In the genomic region with DNA sequence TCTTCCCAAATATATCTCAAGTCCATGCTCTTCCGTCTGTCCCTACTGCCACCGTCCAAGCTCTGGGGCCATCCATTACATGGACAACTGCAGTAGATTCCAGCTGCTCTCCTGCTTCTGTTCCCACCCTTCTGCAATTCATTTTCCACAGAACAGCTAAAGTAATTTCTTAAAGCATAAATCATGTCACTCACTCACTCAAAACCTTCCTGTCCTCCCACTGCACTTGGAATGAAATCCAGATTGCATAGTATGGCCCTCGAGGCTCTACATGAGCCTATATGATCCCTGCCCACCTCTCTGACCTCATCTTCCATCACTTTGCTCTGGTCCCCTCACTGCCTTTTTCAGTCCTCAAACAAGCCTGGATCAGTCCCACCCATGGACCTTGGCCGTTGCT, we compare ENCODE assay signal across 23 cellular contexts.
"Had no signal": no experiment of that assay in that cellular context is flagged by ENCODE, and none has a peak within 500 bp of the region (broad histone marks: within the 10 kb centered on the region; RNA-seq: fewer than 3 reads in every experiment).

No MANE protein-coding gene starts in this region.

- H3K4me1 ChIP-seq: prostate gland had no signal

- H3K36me3 ChIP-seq: left ventricle myocardium inferior, prostate gland, suprapubic skin had no signal

- H3K27ac Mint-ChIP-seq: activated CD4-positive, alpha-beta memory T cell treated with anti-CD3 and anti-CD28 coated beads, Interleukin-2, amount 10 ng/mL, durations not matched to agents 7 days and 5 days; activated naive CD8-positive, alpha-beta T cell; activated T-cell treated with anti-CD3 and anti-CD28 coated beads, Interleukin-2, amount 50 U/mL, for 24 hours; brain; memory B cell; natural killer cell had no signal

- DNase-seq: activated CD4-positive, alpha-beta memory T cell treated with anti-CD3 and anti-CD28 coated beads, Interleukin-2, amount 10 ng/mL, durations not matched to agents 7 days and 5 days; activated CD4-positive, alpha-beta T cell treated with anti-CD3 and anti-CD28 coated beads for 4 hours; activated effector memory CD4-positive, alpha-beta T cell treated with Interleukin-2 at 50 U/mL for 16 hours; activated T-cell treated with anti-CD3 and anti-CD28 coated beads, Interleukin-2, amount 50 U/mL, for 24 hours; amniotic stem cell; effector memory CD4-positive, alpha-beta T cell; islet precursor cell; left ventricle myocardium inferior; natural killer cell; nucleus accumbens; right cardiac atrium; stimulated activated CD4-positive, alpha-beta T cell treated with anti-CD3 and anti-CD28 coated beads, Interleukin-4, amount 100 ng/mL, for 4 hours; stimulated activated CD8-positive, alpha-beta memory T cell treated with anti-CD3 and anti-CD28 coated beads, Interleukin-4, amount 100 ng/mL, for 48 hours; stimulated activated naive CD4-positive, alpha-beta T cell treated with Interleukin-2 at 50 U/mL for 16 hours had no signal

- H3K9me3 ChIP-seq: prostate gland, suprapubic skin had no signal

- H3K9me3 Mint-ChIP-seq: activated T-cell treated with anti-CD3 and anti-CD28 coated beads, Interleukin-2, amount 50 U/mL, for 24 hours; natural killer cell had no signal

- H3K4me2 ChIP-seq: hepatocyte, smooth muscle cell had no signal

- H3K36me3 Mint-ChIP-seq: natural killer cell had no signal

- H2AFZ ChIP-seq: hepatocyte had no signal

- H3K4me3 Mint-ChIP-seq: activated CD4-positive, alpha-beta memory T cell treated with anti-CD3 and anti-CD28 coated beads, Interleukin-2, amount 10 ng/mL, durations not matched to agents 7 days and 5 days; activated naive CD8-positive, alpha-beta T cell; activated T-cell treated with anti-CD3 and anti-CD28 coated beads, Interleukin-2, amount 50 U/mL, for 24 hours; brain; memory B cell; natural killer cell had no signal

- H3K27ac ChIP-seq: hepatocyte, SK-N-MC, suprapubic skin, VCaP had no signal

- H3K27me3 Mint-ChIP-seq: activated CD4-positive, alpha-beta memory T cell treated with anti-CD3 and anti-CD28 coated beads, Interleukin-2, amount 10 ng/mL, durations not matched to agents 7 days and 5 days; activated naive CD8-positive, alpha-beta T cell; activated T-cell treated with anti-CD3 and anti-CD28 coated beads, Interleukin-2, amount 50 U/mL, for 24 hours had no signal

- H3K27me3 ChIP-seq: hepatocyte, suprapubic skin had no signal

- H3K4me3 ChIP-seq: hepatocyte, left ventricle myocardium inferior, prostate gland, SK-N-MC, smooth muscle cell, suprapubic skin had no signal

- ATAC-seq: natural killer cell, right cardiac atrium had no signal
